Comparison of ENCODE assay signal across 8 cellular contexts in genomic region chr17:10772425-10773380, GRCh38. TPM values are rescaled to one million over a fixed set of nuclear protein-coding genes. Genes with fewer than 3 reads are reported as not detected.
DNase-seq lines count a peak whose midpoint lies in the region; ATAC-seq, FAIRE-seq and TF ChIP-seq lines count a peak whose summit lies in the region.

No MANE protein-coding gene starts in this region.

- no peaks in the 10 kb centered on the region for H3K4me1 ChIP-seq in keratinocyte (ENCODE audit: control insufficient read depth, extremely low read depth, insufficient read depth, low read length)

- H3K27ac ChIP-seq in keratinocyte (ENCODE audit: control insufficient read depth, insufficient read depth, low read length), result no peak overlapping the region

- no peaks in the 10 kb centered on the region for H3K36me3 ChIP-seq in keratinocyte (ENCODE audit: control insufficient read depth in 2 of 2, extremely low read depth in 1 of 2, insufficient read depth in 2 of 2, low read length in 2 of 2)

- dilution Hi-C loops in keratinocyte (cut with MboI; ENCODE audit: extremely low pct_ligation_motif_present, low sequenced_read_pairs), result no loop called here

- no peaks in the 10 kb centered on the region for H3K27me3 ChIP-seq in keratinocyte (ENCODE audit: control insufficient read depth, extremely low read depth, insufficient read depth, low read length)

- no peaks in the 10 kb centered on the region for H4K20me1 ChIP-seq in keratinocyte (ENCODE audit: control insufficient read depth, extremely low read depth, insufficient read depth, low read length)

- no peak overlapping the region for H3K4me3 ChIP-seq in keratinocyte (ENCODE audit: control insufficient read depth in 2 of 3, extremely low read depth in 1 of 3, insufficient read depth in 2 of 3, low read depth in 1 of 3, low read length in 3 of 3)

- no peak overlapping the region for H3K4me2 ChIP-seq in keratinocyte (ENCODE audit: control insufficient read depth, extremely low read depth, insufficient read depth, low read depth, low read length)

- H3K9me3 ChIP-seq in keratinocyte (ENCODE audit: control insufficient read depth, low read depth, low read length), result no peaks in the 10 kb centered on the region

- no peaks in the 10 kb centered on the region for H3K9me1 ChIP-seq in keratinocyte (ENCODE audit: control insufficient read depth, extremely low read depth, insufficient read depth, low read length)

- DNase-seq in G401 (ENCODE audit: low spot score) (peak; percentile 6), NAMALWA (ENCODE audit: low spot score) (peak; percentile 55), keratinocyte (ENCODE audit: low read depth, low spot score) (peak; percentile 17), SKM-1 (lab: John Stamatoyannopoulos, UW; ENCODE audit: unreplicated experiment) (no peak)
- peak; percentile 86 for DNase-seq in activated CD8-positive, alpha-beta memory T cell treated with anti-CD3 and anti-CD28 coated beads, Interleukin-2, amount 50 U/mL, for 48 hours
- peak; percentile 17 to 37 for DNase-seq in stimulated activated CD8-positive, alpha-beta memory T cell treated with anti-CD3 and anti-CD28 coated beads, Interleukin-7, amount 100 ng/mL, for 48 hours (ENCODE audit: extremely low read depth in 1 of 2, low read depth in 1 of 2)

- no peaks in the 10 kb centered on the region for H3K79me2 ChIP-seq in keratinocyte (ENCODE audit: control insufficient read depth, insufficient read depth, low read length)

- FAIRE-seq in keratinocyte (lab: Jason Lieb, UNC), result peak; percentile 69

- H2AFZ ChIP-seq in keratinocyte (ENCODE audit: control insufficient read depth, low read length), result no peak overlapping the region

- ATAC-seq in GM18909 (IDR thresholded peaks at IDR 0.05; ENCODE audit: poor library complexity, unreplicated experiment), result no peak
- no peak for ATAC-seq in GM19395 (IDR thresholded peaks at IDR 0.05; ENCODE audit: unreplicated experiment)

- in situ Hi-C loops in G401 (cut with HindIII; ENCODE audit: low sequenced_read_pairs), result no loop called here

- H3K9ac ChIP-seq in keratinocyte (ENCODE audit: control insufficient read depth, extremely low read depth, insufficient read depth, low read length), result no peak overlapping the region

- peak; percentile 82 to 96 (median 92) for TF ChIP-seq CTCF in keratinocyte (optimal IDR thresholded peaks at IDR 0.05 in 1 of 3, IDR thresholded peaks at IDR 0.05 in 1 of 3, conservative IDR thresholded peaks at IDR 0.05 in 1 of 3; ENCODE audit: extremely low read depth in 1 of 3, insufficient read depth in 2 of 3, low read length in 3 of 3)

RNA-seq across cellular contexts. Expression of gene TMEM238L, which starts 31.2 kb away (rescaled TPM):
- not detected in 2 replicates for total RNA-seq in G401 (2014; rRNA removed; shearing (Covaris generic))
- 0.26 TPM in 1 of 3 replicates, not detected in the others for polyA plus RNA-seq in keratinocyte
- polyA plus RNA-seq in keratinocyte (2011; ENCODE audit: low read depth), result not detected
- polyA plus RNA-seq in keratinocyte (2011; cell fraction: cytosol; rRNA removed), result 0.25 and 0.41 TPM in 2 replicates
- 1.0 and 1.1 TPM in 2 replicates for polyA plus RNA-seq in keratinocyte (2011; cell fraction: nucleus; rRNA removed)
- 0.55 TPM in 1 of 2 replicates, not detected in the other for polyA plus RNA-seq in keratinocyte (2012; ENCODE audit: low replicate concordance)
- 0.10 to 0.64 TPM in 2 of 3 replicates, not detected in the other for polyA minus RNA-seq in keratinocyte
- polyA minus RNA-seq in keratinocyte (2011; cell fraction: cytosol; rRNA and poly(A)+ RNA removed), result not detected
- 0.42 and 0.78 TPM in 2 replicates for polyA minus RNA-seq in keratinocyte (2011; cell fraction: nucleus; rRNA and poly(A)+ RNA removed)

RNA-seq across cellular contexts. Expression of gene TMEM220, which starts 42.9 kb away (rescaled TPM):
- 2.2 and 9.3 TPM in 2 replicates for total RNA-seq in G401 (2014; rRNA removed; shearing (Covaris generic))
- 2.1 to 3.3 TPM (median 2.4 TPM) in 3 replicates for polyA plus RNA-seq in keratinocyte
- 0.92 TPM for polyA plus RNA-seq in keratinocyte (2011; ENCODE audit: low read depth)
- 1.3 and 3.3 TPM in 2 replicates for polyA plus RNA-seq in keratinocyte (2011; cell fraction: cytosol; rRNA removed)
- 1.2 and 2.0 TPM in 2 replicates for polyA plus RNA-seq in keratinocyte (2011; cell fraction: nucleus; rRNA removed)
- polyA plus RNA-seq in keratinocyte (2012; ENCODE audit: low replicate concordance), result 0.72 and 1.9 TPM in 2 replicates
- polyA minus RNA-seq in keratinocyte, result 4.1 to 4.3 TPM in 2 of 3 replicates, not detected in the other
- polyA minus RNA-seq in keratinocyte (2011; cell fraction: cytosol; rRNA and poly(A)+ RNA removed), result 1.5 TPM
- 2.6 TPM in 1 of 2 replicates, not detected in the other for polyA minus RNA-seq in keratinocyte (2011; cell fraction: nucleus; rRNA and poly(A)+ RNA removed)
